ENCODE assay signal across 19 cellular contexts in the genomic region with DNA sequence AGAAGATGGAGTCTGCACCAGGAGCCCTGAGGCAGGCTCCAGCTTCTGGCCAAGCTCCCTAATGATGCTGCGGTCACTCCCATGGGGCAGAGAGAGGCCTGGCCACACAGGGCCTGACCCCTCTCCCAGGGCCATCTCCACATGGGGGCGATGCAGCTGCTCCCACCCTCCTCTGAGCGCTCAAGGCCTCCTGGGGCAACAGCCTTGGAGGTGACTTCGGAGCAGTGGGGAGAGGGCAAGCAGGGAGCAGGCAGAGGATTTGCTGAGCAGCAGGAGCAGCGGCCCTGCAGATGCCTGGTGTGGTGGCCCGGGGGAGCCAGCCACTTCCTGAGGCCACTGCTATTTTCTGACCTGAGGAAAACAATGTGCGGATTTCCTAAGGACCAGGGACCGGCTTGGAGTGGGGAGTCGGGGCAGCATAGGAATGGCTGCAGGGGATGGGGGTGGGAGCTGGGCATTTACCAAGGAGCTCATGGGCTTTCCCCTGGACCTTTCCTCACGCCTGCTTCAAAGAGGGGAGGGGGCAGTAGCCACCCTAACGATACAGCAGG.
DNase-seq lines count a peak whose midpoint lies in the region; ATAC-seq, FAIRE-seq and TF ChIP-seq lines count a peak whose summit lies in the region.
"Had no signal": no experiment of that assay in that cellular context is flagged by ENCODE, and none has a peak within 500 bp of the region (broad histone marks: within the 10 kb centered on the region; RNA-seq: fewer than 3 reads in every experiment).

No MANE protein-coding gene starts in this region.

- H3K9ac ChIP-seq in endothelial cell of umbilical vein (replicated peaks; ENCODE audit: extremely low read depth, insufficient read depth, low read length) (no peak overlapping the region), neuronal stem cell (ENCODE audit: low read depth, low read length, poor library complexity) (peak overlapping the region; percentile 12)
- H3K9ac ChIP-seq: KMS-11 had no signal

- no peak for ATAC-seq in HG02885 (IDR thresholded peaks at IDR 0.05; ENCODE audit: poor library complexity, unreplicated experiment)
- ATAC-seq: GM23338, PC-3 had no signal

- peaks cover 5% of the 10 kb centered on the region for H3K36me3 Mint-ChIP-seq in Calu3 (ENCODE audit: insufficient read depth, unreplicated experiment)

- no peak overlapping the region for H2AK5ac ChIP-seq in neuronal stem cell (ENCODE audit: low read depth, low read length)

- dilution Hi-C loops in endothelial cell of umbilical vein (cut with MboI; ENCODE audit: extremely low pct_ligation_motif_present, low sequenced_read_pairs): no loop called here

- H3K18ac ChIP-seq in neuronal stem cell (ENCODE audit: low read length): no peak overlapping the region

- H3K79me2 ChIP-seq in endothelial cell of umbilical vein (ENCODE audit: control insufficient read depth, insufficient read depth, low read length): no peaks in the 10 kb centered on the region

- H3K27ac Mint-ChIP-seq in Calu3 (ENCODE audit: unreplicated experiment): no peak overlapping the region

- H3K23ac ChIP-seq in neuronal stem cell (ENCODE audit: low read depth, low read length, poor library complexity): peak overlapping the region; percentile 55

- no peaks in the 10 kb centered on the region for H3K9me1 ChIP-seq in endothelial cell of umbilical vein (replicated peaks; ENCODE audit: control insufficient read depth, extremely low read depth, insufficient read depth, low read length)

- no peaks in the 10 kb centered on the region for H3K27me3 Mint-ChIP-seq in Calu3 (ENCODE audit: unreplicated experiment)
- H3K27me3 Mint-ChIP-seq: CD4-positive, CD25-positive, alpha-beta regulatory T cell had no signal

- no peaks in the 10 kb centered on the region for H3K27me3 ChIP-seq in endothelial cell of umbilical vein (ENCODE audit: control insufficient read depth in 2 of 2, insufficient read depth in 2 of 2, low read length in 2 of 2)
- H3K27me3 ChIP-seq in neuronal stem cell (ENCODE audit: control insufficient read depth in 3 of 3, insufficient read depth in 3 of 3, low read depth in 1 of 3, low read length in 3 of 3): no peaks in the 10 kb centered on the region

- POLR2A ChIA-PET in endothelial cell of umbilical vein (lab: Charles Lee): no interaction called here

- DNase-seq in D341Med (ENCODE audit: low spot score) (peak; percentile 60), endothelial cell of umbilical vein (ENCODE audit: low read depth, low spot score) (peak; percentile 25), neuronal stem cell (ENCODE audit: low spot score) (no peak), Calu3 (no peak)
- no peak for DNase-seq in activated effector memory CD4-positive, alpha-beta T cell treated with anti-CD3 and anti-CD28 coated beads, Interleukin-2, amount 50 U/mL, for 16 hours
- no peak for DNase-seq in stimulated activated naive CD4-positive, alpha-beta T cell treated with Interleukin-2 at 50 U/mL for 16 hours (lab: John Stamatoyannopoulos, UW)
- DNase-seq: ACHN; CD4-positive, CD25-positive, alpha-beta regulatory T cell; GF-D8; NCI-H1417 treated with DMSO at 0.1 percent for 48 hours; NCI-H187 treated with DMSO at 0.1 percent for 48 hours; NCI-H226; NCI-H524 treated with DMSO at 0.1 percent for 48 hours; PC-3; RPMI8226 had no signal

- no peak overlapping the region for H4K91ac ChIP-seq in neuronal stem cell (ENCODE audit: low read depth, low read length, poor library complexity)

- no peaks in the 10 kb centered on the region for H4K20me1 ChIP-seq in endothelial cell of umbilical vein (replicated peaks; ENCODE audit: control insufficient read depth, extremely low read depth, insufficient read depth, low read length)

- H3K4me3 ChIP-seq in endothelial cell of umbilical vein (replicated peaks in 1 of 3; ENCODE audit: insufficient read depth in 1 of 3, low read depth in 1 of 3, low read length in 3 of 3): no peak overlapping the region
- no peak overlapping the region for H3K4me3 ChIP-seq in neuronal stem cell (ENCODE audit: low read length in 2 of 2)
- H3K4me3 ChIP-seq: GM23338 had no signal

- no peaks in the 10 kb centered on the region for H3K9me3 Mint-ChIP-seq in Calu3 (ENCODE audit: low read depth, unreplicated experiment)
- H3K9me3 Mint-ChIP-seq: CD4-positive, CD25-positive, alpha-beta regulatory T cell; GM23338 had no signal

- H3K4me2 ChIP-seq in endothelial cell of umbilical vein (ENCODE audit: insufficient read depth, low read length) (no peak overlapping the region), neuronal stem cell (ENCODE audit: insufficient read depth, low read length, poor library complexity, severe bottlenecking) (no peak overlapping the region)
- H3K4me2 ChIP-seq: GM23338, KMS-11 had no signal

- no CpG with 5 or more reads among the region's 11 CpGs for WGBS in neuronal stem cell (ENCODE audit: extremely low coverage in 2 of 2, insufficient read length in 2 of 2, insufficient replicate concordance in 1 of 2), 2 donors

- H3K4me1 Mint-ChIP-seq in Calu3 (ENCODE audit: low read depth, unreplicated experiment): no peaks in the 10 kb centered on the region
- H3K4me1 Mint-ChIP-seq: GM23338 had no signal

- no peak overlapping the region for H3K4ac ChIP-seq in neuronal stem cell (ENCODE audit: low read length)

- H3K4me1 ChIP-seq in endothelial cell of umbilical vein (ENCODE audit: control insufficient read depth, extremely low read depth, insufficient read depth, low read length): peaks cover 17% of the 10 kb centered on the region
- H3K4me1 ChIP-seq in neuronal stem cell (ENCODE audit: control insufficient read depth in 2 of 2, insufficient read depth in 1 of 2, low read depth in 1 of 2, low read length in 2 of 2): no peaks in the 10 kb centered on the region

- FAIRE-seq in endothelial cell of umbilical vein (lab: Jason Lieb, UNC): peak; percentile 76

- H3K79me1 ChIP-seq in neuronal stem cell (ENCODE audit: low read depth, low read length): peaks cover 5% of the 10 kb centered on the region

- H2BK5ac ChIP-seq in neuronal stem cell (ENCODE audit: low read length): no peak overlapping the region

- no peak overlapping the region for H3K14ac ChIP-seq in neuronal stem cell (ENCODE audit: low read length)

- H3K36me3 ChIP-seq in endothelial cell of umbilical vein (ENCODE audit: control insufficient read depth in 2 of 2, extremely low read depth in 1 of 2, insufficient read depth in 2 of 2, low read length in 2 of 2) (peaks cover 0 to 10% of the 10 kb centered on the region in 2 experiments), neuronal stem cell (replicated peaks in 1 of 2; ENCODE audit: control insufficient read depth in 2 of 2, insufficient read depth in 2 of 2, low read length in 2 of 2) (peaks cover 42 to 84% of the 10 kb centered on the region in 2 donors)

- no peaks in the 10 kb centered on the region for H3K9me3 ChIP-seq in endothelial cell of umbilical vein (replicated peaks; ENCODE audit: control insufficient read depth, insufficient read depth, low read length)
- H3K9me3 ChIP-seq in neuronal stem cell (replicated peaks in 1 of 2; ENCODE audit: control insufficient read depth in 2 of 2, insufficient read depth in 1 of 2, low read depth in 1 of 2, low read length in 2 of 2): peaks cover 0 to 2% of the 10 kb centered on the region in 2 donors

- no peak overlapping the region for H2BK15ac ChIP-seq in neuronal stem cell (ENCODE audit: low read length)

- no peak overlapping the region for H3K4me3 Mint-ChIP-seq in Calu3 (ENCODE audit: low read depth, unreplicated experiment)
- H3K4me3 Mint-ChIP-seq: CD4-positive, CD25-positive, alpha-beta regulatory T cell; GM23338 had no signal

- H4K8ac ChIP-seq in neuronal stem cell (ENCODE audit: low read depth, low read length): no peak overlapping the region

- intact Hi-C loops in endothelial cell of umbilical vein (cut with micrococcal nuclease): loop anchor here (1.0 to 5.0 kb wide), 2 partner anchors 44 to 61 kb away; no protein-coding TSS in a partner anchor
- intact Hi-C loops in Calu3 (cut with micrococcal nuclease; ENCODE audit: unreplicated experiment): no loop called here

- H2AFZ ChIP-seq in endothelial cell of umbilical vein (ENCODE audit: low read depth, low read length) (no peak overlapping the region), neuronal stem cell (ENCODE audit: low read length) (no peak overlapping the region)
- H2AFZ ChIP-seq: GM23338 had no signal

- H2BK120ac ChIP-seq in neuronal stem cell (ENCODE audit: low read depth, low read length): no peak overlapping the region

- no peak overlapping the region for H2BK12ac ChIP-seq in neuronal stem cell (ENCODE audit: low read length)

- CTCF ChIA-PET in endothelial cell of umbilical vein (lab: Charles Lee) (interaction anchor here (1.4 kb wide), 1 partner anchor 61 kb away, joined by 3 read pairs; no protein-coding TSS in a partner anchor), Calu3 (lab: Charles Lee) (no interaction called here)

- H3K27ac ChIP-seq in angular gyrus (ENCODE audit: low read depth, low read length) (peak overlapping the region; percentile 51), endothelial cell of umbilical vein (ENCODE audit: insufficient read depth, low read depth, low read length) (no peak overlapping the region), neuronal stem cell (replicated peaks; ENCODE audit: low read length) (no peak overlapping the region)
- H3K27ac ChIP-seq: KMS-11 had no signal

- no peak for TF ChIP-seq POLR2A in endothelial cell of umbilical vein (IDR thresholded peaks at IDR 0.05; ENCODE audit: low read depth, low read length)

- BruUV-seq in endothelial cell of umbilical vein (replicated peaks; lab: Mats Ljungman, UMichigan) (no TSS peak), Calu3 (replicated peaks; lab: Mats Ljungman, UMichigan) (no TSS peak)

- TF ChIP-seq CTCF in endothelial cell of umbilical vein (IDR thresholded peaks at IDR 0.05; ENCODE audit: extremely low read depth in 1 of 2, insufficient read depth in 1 of 2, low read depth in 1 of 2, low read length in 2 of 2) (no peak), Calu3 (IDR thresholded peaks at IDR 0.05; ENCODE audit: unreplicated experiment) (no peak)

TF ChIP-seq in endothelial cell of umbilical vein, 7 proteins besides CTCF, POLR2A, EP300 and RAD21:
- TF ChIP-seq MYC (IDR thresholded peaks at IDR 0.05; ENCODE audit: low read depth, low read length) (no peak), GATA2 (IDR thresholded peaks at IDR 0.05; ENCODE audit: insufficient read depth, insufficient read length, low read depth, low read length) (no peak), EZH2 (IDR thresholded peaks at IDR 0.05; ENCODE audit: borderline replicate concordance, low read depth, low read length, severe bottlenecking) (no peak)

Comparison
In these comparisons a context has a peak if more than half of its experiments do, and no peak if none do; other contexts are left out.
1. DNase-seq: peak in D341Med (single experiment) and endothelial cell of umbilical vein (single experiment); none in neuronal stem cell (single experiment), activated effector memory CD4-positive, alpha-beta T cell treated with anti-CD3 and anti-CD28 coated beads, Interleukin-2, amount 50 U/mL, for 16 hours (single experiment), stimulated activated naive CD4-positive, alpha-beta T cell treated with Interleukin-2 at 50 U/mL for 16 hours (single experiment) and Calu3 (single experiment).